ENCODE assay signal across 15 cellular contexts in the genomic region with DNA sequence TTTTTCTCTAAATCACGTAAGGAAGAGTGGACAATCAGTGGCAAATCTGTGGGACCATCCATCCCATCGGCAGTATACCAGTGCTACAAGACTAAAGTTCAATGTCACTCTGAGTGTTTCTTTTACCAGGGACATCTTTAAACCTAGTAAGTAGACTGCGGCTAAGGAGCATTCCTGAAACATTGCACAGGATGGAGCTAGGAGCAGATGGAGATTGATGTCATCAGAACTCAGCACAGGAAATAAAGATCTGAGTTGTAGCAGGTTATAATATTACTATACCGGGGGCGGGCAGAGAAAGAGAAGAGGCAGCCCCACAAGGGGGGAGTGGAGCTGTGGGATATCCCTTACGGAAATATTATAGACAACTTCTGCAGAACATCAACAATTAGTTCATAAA.
"Had no signal": no experiment of that assay in that cellular context is flagged by ENCODE, and none has a peak within 500 bp of the region (broad histone marks: within the 10 kb centered on the region; RNA-seq: fewer than 3 reads in every experiment).

No MANE protein-coding gene starts in this region.

- H3K4me3 ChIP-seq: left lung, ovary, thoracic aorta had no signal

- DNase-seq: activated CD4-positive, alpha-beta T cell treated with anti-CD3 and anti-CD28 coated beads for 36 hours; activated CD8-positive, alpha-beta T cell treated with anti-CD3 and anti-CD28 coated beads for 36 hours; activated effector memory CD4-positive, alpha-beta T cell treated with anti-CD3 and anti-CD28 coated beads, Interleukin-2, amount 50 U/mL, for 16 hours; activated T-cell treated with anti-CD3 and anti-CD28 coated beads, Interleukin-2, amount 50 U/mL, for 48 hours; amygdala; effector memory CD4-positive, alpha-beta T cell; left lung; ovary; WERI-Rb-1 had no signal

- H3K36me3 ChIP-seq: left lung, ovary, thoracic aorta, WERI-Rb-1 had no signal

- H3K4me3 Mint-ChIP-seq: activated CD4-positive, alpha-beta T cell treated with anti-CD3 and anti-CD28 coated beads for 36 hours; activated CD8-positive, alpha-beta T cell treated with anti-CD3 and anti-CD28 coated beads for 36 hours; activated naive CD8-positive, alpha-beta T cell; neural crest cell; stimulated activated effector memory CD8-positive, alpha-beta T cell treated with anti-CD3 and anti-CD28 coated beads, Interleukin-12 subunit alpha, Interleukin-12 subunit beta, amount 100 ng/mL, for 72 hours had no signal

- H3K9me3 ChIP-seq: left lung, ovary, thoracic aorta had no signal

- H3K36me3 Mint-ChIP-seq: activated naive CD8-positive, alpha-beta T cell; stimulated activated effector memory CD8-positive, alpha-beta T cell treated with anti-CD3 and anti-CD28 coated beads, Interleukin-12 subunit alpha, Interleukin-12 subunit beta, amount 100 ng/mL, for 72 hours had no signal

- H3K27me3 ChIP-seq: left lung, ovary had no signal

- H3K27ac Mint-ChIP-seq: activated CD4-positive, alpha-beta T cell treated with anti-CD3 and anti-CD28 coated beads for 36 hours; activated CD8-positive, alpha-beta T cell treated with anti-CD3 and anti-CD28 coated beads for 36 hours; activated naive CD8-positive, alpha-beta T cell; stimulated activated effector memory CD8-positive, alpha-beta T cell treated with anti-CD3 and anti-CD28 coated beads, Interleukin-12 subunit alpha, Interleukin-12 subunit beta, amount 100 ng/mL, for 72 hours had no signal

- H3K27ac ChIP-seq: left lung, ovary, thoracic aorta, WERI-Rb-1 had no signal

- H3K27me3 Mint-ChIP-seq: activated CD4-positive, alpha-beta T cell treated with anti-CD3 and anti-CD28 coated beads for 36 hours; activated CD8-positive, alpha-beta T cell treated with anti-CD3 and anti-CD28 coated beads for 36 hours; activated naive CD8-positive, alpha-beta T cell had no signal

- ATAC-seq: activated CD4-positive, alpha-beta T cell treated with anti-CD3 and anti-CD28 coated beads for 36 hours; activated CD8-positive, alpha-beta T cell treated with anti-CD3 and anti-CD28 coated beads for 36 hours; left lung; stimulated activated effector memory CD8-positive, alpha-beta T cell treated with anti-CD3 and anti-CD28 coated beads, Interleukin-12 subunit alpha, Interleukin-12 subunit beta, amount 100 ng/mL, for 72 hours had no signal

- H3K4me1 Mint-ChIP-seq: activated CD4-positive, alpha-beta T cell treated with anti-CD3 and anti-CD28 coated beads for 36 hours; neural crest cell; stimulated activated effector memory CD8-positive, alpha-beta T cell treated with anti-CD3 and anti-CD28 coated beads, Interleukin-12 subunit alpha, Interleukin-12 subunit beta, amount 100 ng/mL, for 72 hours had no signal

- FAIRE-seq: frontal cortex, islet of Langerhans had no signal

- H3K9me3 Mint-ChIP-seq: activated CD8-positive, alpha-beta T cell treated with anti-CD3 and anti-CD28 coated beads for 36 hours; neural crest cell; stimulated activated effector memory CD8-positive, alpha-beta T cell treated with anti-CD3 and anti-CD28 coated beads, Interleukin-12 subunit alpha, Interleukin-12 subunit beta, amount 100 ng/mL, for 72 hours had no signal
